Comparison of ENCODE assay signal across 8 cellular contexts in genomic region chr13:99605417-99606321, GRCh38. TPM values are rescaled to one million over a fixed set of nuclear protein-coding genes. Genes with fewer than 3 reads are reported as not detected.
A peak's percentile ranks its signal among the peaks of the same experiment; 100 is the strongest.
DNase-seq lines count a peak whose midpoint lies in the region; ATAC-seq and TF ChIP-seq lines count a peak whose summit lies in the region.

No MANE protein-coding gene starts in this region.

- H3K27ac ChIP-seq in esophagus squamous epithelium (peak overlapping the region; percentile 77 to 94 (median 86)), temporal lobe (ENCODE audit: low read depth, low read length) (peak overlapping the region; percentile 75)

- H3K4me3 Mint-ChIP-seq in naive B cell: peak overlapping the region; percentile 86 to 96 (median 92)

- H3K36me3 Mint-ChIP-seq in naive B cell: peaks cover 0 to 7% of the 10 kb centered on the region in 2 donors

- TF ChIP-seq CTCF in AG09309 (IDR thresholded peaks at IDR 0.05; ENCODE audit: control insufficient read depth, insufficient read depth, low read depth, low read length, missing control alignments): peak; percentile 18
- TF ChIP-seq CTCF in esophagus squamous epithelium (IDR thresholded peaks at IDR 0.05): peak in 2 of 6 experiments; percentile 14 to 16

- WGBS in esophagus squamous epithelium, 2 donors: 18 to 22% methylated on average over 18 of the region's 18 CpGs

- ATAC-seq in GM18868 (IDR thresholded peaks at IDR 0.05; ENCODE audit: unreplicated experiment) (peak; percentile 59), HG03095 (IDR thresholded peaks at IDR 0.05; ENCODE audit: unreplicated experiment) (peak; percentile 55), naive B cell (ENCODE audit: low read depth in 2 of 2) (peak; percentile 62 to 71)

- no peaks in the 10 kb centered on the region for H3K27me3 Mint-ChIP-seq in naive B cell

- peak overlapping the region; percentile 62 for H3K4me3 ChIP-seq in AG09309 (ENCODE audit: control insufficient read depth, low read depth, low read length)
- peak overlapping the region; percentile 46 to 93 (median 67) for H3K4me3 ChIP-seq in esophagus squamous epithelium

- peaks cover 8 to 31% (median 10%) of the 10 kb centered on the region in 3 donors for H3K4me1 ChIP-seq in esophagus squamous epithelium

- TF ChIP-seq POLR2A in esophagus squamous epithelium (IDR thresholded peaks at IDR 0.05): no peak

- DNase-seq in AG09309 (ENCODE audit: low read depth) (no peak), NCI-H510A (lab: John Stamatoyannopoulos, UW) (peak; percentile 17), esophagus squamous epithelium (lab: John Stamatoyannopoulos, UW) (no peak), naive B cell (no peak)
- DNase-seq in activated CD8-positive, alpha-beta memory T cell treated with anti-CD3 and anti-CD28 coated beads, Interleukin-2, amount 50 U/mL, for 4 hours: peak; percentile 40

- no peaks in the 10 kb centered on the region for H3K9me3 ChIP-seq in esophagus squamous epithelium

- no peaks in the 10 kb centered on the region for H3K36me3 ChIP-seq in esophagus squamous epithelium

- peaks cover 0 to 2% (median 0%) of the 10 kb centered on the region in 7 donors for H3K9me3 Mint-ChIP-seq in naive B cell

- no peaks in the 10 kb centered on the region for H3K27me3 ChIP-seq in esophagus squamous epithelium

- peak overlapping the region; percentile 48 to 95 (median 85) for H3K27ac Mint-ChIP-seq in naive B cell

- intact Hi-C loops in esophagus squamous epithelium (cut with DNase I): no loop called here

- H3K4me1 Mint-ChIP-seq in naive B cell: peaks cover 36 to 49% (median 40%) of the 10 kb centered on the region in 3 donors

RNA-seq across cellular contexts. Expression of gene CLYBL, which starts 0.8 kb away (rescaled TPM):
- total RNA-seq in esophagus squamous epithelium (10 to 100 TPM in 1 of 4 donors, 1 to 10 TPM in 3; 3.5 to 11.3 (median 6.1) TPM), temporal lobe (3.0 TPM)
- 10 to 100 TPM in 4 of 6 donors, 1 to 10 TPM in 2; 4.3 to 21.6 (median 10.9) TPM for polyA plus RNA-seq in naive B cell (ENCODE audit: low read depth in 6 of 6)

Comparison
In these comparisons a context has a peak if more than half of its experiments do, and no peak if none do; other contexts are left out.
1. DNase-seq: peak in NCI-H510A (single experiment) and activated CD8-positive, alpha-beta memory T cell treated with anti-CD3 and anti-CD28 coated beads, Interleukin-2, amount 50 U/mL, for 4 hours (single experiment); none in AG09309 (single experiment), esophagus squamous epithelium (single experiment) and naive B cell (single experiment).
2. Peak in every context shown above with its lines, with median percentiles within 50 percentile points of each other: ATAC-seq.